1 cellular context compared by ENCODE assay signal in the genomic region with DNA sequence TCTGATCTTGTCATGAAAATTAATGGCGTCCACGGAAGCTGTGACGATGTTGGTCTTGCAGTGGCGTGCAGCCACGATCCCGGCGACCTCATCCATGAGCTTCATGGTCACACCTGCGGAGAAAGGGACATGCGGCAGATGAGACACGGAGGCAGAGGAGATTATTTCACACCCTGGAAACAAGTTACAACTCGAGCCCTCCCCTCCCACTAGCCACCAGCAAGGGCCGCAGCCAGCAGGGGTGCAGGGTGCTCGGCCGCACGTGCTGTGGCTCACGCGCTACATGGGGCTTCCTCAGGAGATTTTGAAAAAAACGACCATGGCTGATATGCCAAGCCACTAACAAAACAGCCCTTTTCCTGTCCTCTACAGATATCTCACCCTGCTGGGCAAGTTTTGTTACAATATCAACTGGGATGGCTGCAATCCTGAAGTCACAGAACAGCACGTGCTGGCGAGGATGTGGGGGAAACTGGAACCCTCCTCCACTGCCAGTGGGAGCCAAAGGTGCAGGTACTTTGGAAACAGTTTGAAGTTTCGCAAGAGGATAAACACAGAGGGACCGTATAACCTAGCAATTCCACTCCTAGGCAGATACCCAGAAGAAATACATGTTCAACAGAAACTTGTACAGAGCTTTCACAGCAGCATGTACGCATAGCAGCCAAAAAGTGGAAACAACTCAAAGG.
TF ChIP-seq lines count a peak whose summit lies in the region.

No MANE protein-coding gene starts in this region.

TF ChIP-seq in HepG2, 621 proteins besides CTCF, POLR2A, EP300 and RAD21:
- TF ChIP-seq ZNF124 (CRISPR knock-in tag; IDR thresholded peaks at IDR 0.05), result 0 out of 2 replicates have a peak, but pooled peaks have one; percentile 35
- no peak for TF ChIP-seq KMT2B (CRISPR knock-in tag; IDR thresholded peaks at IDR 0.05)
- TF ChIP-seq KLF9 (CRISPR knock-in tag; IDR thresholded peaks at IDR 0.05; ENCODE audit: low read depth), result no peak
- no peak for TF ChIP-seq ZNF816 (CRISPR knock-in tag; IDR thresholded peaks at IDR 0.05; ENCODE audit: borderline replicate concordance)
- TF ChIP-seq FOXO1 (CRISPR knock-in tag; IDR thresholded peaks at IDR 0.05), result 0 out of 2 replicates have a peak, but pooled peaks have one; percentile 18
- TF ChIP-seq CEBPG (CRISPR knock-in tag; IDR thresholded peaks at IDR 0.05), result peak; percentile 86
- peak; percentile 30; the same call in 1 of the 2 replicates for TF ChIP-seq HNF4G (IDR thresholded peaks at IDR 0.05; ENCODE audit: borderline replicate concordance, low read depth, low read length)
- no peak for TF ChIP-seq HNF4G (CRISPR knock-in tag; IDR thresholded peaks at IDR 0.05; ENCODE audit: borderline replicate concordance, low read depth)
- TF ChIP-seq FIP1L1 (IDR thresholded peaks at IDR 0.05; ENCODE audit: borderline replicate concordance, insufficient read depth, low read depth, low read length), result no peak
- TF ChIP-seq HNF4A (CRISPR knock-in tag; IDR thresholded peaks at IDR 0.05), result 0 out of 2 replicates have a peak, but pooled peaks have one; percentile 15
- peak; percentile 21; the same call in 1 of the 2 replicates for TF ChIP-seq FOXA3 (CRISPR knock-in tag; IDR thresholded peaks at IDR 0.05)
- TF ChIP-seq BHLHE40 (IDR thresholded peaks at IDR 0.05; ENCODE audit: low read length), result peak; percentile 28; the same call in 1 of the 2 replicates
- no peak for TF ChIP-seq PITX1 (CRISPR knock-in tag; IDR thresholded peaks at IDR 0.05)
- TF ChIP-seq, protein P1, sequence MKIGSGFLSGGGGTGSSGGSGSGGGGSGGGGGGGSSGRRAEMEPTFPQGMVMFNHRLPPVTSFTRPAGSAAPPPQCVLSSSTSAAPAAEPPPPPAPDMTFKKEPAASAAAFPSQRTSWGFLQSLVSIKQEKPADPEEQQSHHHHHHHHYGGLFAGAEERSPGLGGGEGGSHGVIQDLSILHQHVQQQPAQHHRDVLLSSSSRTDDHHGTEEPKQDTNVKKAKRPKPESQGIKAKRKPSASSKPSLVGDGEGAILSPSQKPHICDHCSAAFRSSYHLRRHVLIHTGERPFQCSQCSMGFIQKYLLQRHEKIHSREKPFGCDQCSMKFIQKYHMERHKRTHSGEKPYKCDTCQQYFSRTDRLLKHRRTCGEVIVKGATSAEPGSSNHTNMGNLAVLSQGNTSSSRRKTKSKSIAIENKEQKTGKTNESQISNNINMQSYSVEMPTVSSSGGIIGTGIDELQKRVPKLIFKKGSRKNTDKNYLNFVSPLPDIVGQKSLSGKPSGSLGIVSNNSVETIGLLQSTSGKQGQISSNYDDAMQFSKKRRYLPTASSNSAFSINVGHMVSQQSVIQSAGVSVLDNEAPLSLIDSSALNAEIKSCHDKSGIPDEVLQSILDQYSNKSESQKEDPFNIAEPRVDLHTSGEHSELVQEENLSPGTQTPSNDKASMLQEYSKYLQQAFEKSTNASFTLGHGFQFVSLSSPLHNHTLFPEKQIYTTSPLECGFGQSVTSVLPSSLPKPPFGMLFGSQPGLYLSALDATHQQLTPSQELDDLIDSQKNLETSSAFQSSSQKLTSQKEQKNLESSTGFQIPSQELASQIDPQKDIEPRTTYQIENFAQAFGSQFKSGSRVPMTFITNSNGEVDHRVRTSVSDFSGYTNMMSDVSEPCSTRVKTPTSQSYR (CRISPR knock-in tag; IDR thresholded peaks at IDR 0.05; ENCODE audit: borderline replicate concordance), result 0 out of 2 replicates have a peak, but pooled peaks have one; percentile 38
- no peak for TF ChIP-seq FOXA1 (IDR thresholded peaks at IDR 0.05)
- 0 out of 2 replicates have a peak, but pooled peaks have one; percentile 10 for TF ChIP-seq FOXA1 (CRISPR knock-in tag; IDR thresholded peaks at IDR 0.05)
- no peak for TF ChIP-seq FOXP1 (IDR thresholded peaks at IDR 0.05)
- TF ChIP-seq FOXP1 (CRISPR knock-in tag; IDR thresholded peaks at IDR 0.05), result peak; percentile 42; the same call in 1 of the 2 replicates
- TF ChIP-seq NFIB (CRISPR knock-in tag; IDR thresholded peaks at IDR 0.05; ENCODE audit: borderline replicate concordance), result no peak
- TF ChIP-seq, protein P2, sequence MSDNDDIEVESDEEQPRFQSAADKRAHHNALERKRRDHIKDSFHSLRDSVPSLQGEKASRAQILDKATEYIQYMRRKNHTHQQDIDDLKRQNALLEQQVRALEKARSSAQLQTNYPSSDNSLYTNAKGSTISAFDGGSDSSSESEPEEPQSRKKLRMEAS (IDR thresholded peaks at IDR 0.05), result peak; percentile 61
- TF ChIP-seq, protein P3, sequence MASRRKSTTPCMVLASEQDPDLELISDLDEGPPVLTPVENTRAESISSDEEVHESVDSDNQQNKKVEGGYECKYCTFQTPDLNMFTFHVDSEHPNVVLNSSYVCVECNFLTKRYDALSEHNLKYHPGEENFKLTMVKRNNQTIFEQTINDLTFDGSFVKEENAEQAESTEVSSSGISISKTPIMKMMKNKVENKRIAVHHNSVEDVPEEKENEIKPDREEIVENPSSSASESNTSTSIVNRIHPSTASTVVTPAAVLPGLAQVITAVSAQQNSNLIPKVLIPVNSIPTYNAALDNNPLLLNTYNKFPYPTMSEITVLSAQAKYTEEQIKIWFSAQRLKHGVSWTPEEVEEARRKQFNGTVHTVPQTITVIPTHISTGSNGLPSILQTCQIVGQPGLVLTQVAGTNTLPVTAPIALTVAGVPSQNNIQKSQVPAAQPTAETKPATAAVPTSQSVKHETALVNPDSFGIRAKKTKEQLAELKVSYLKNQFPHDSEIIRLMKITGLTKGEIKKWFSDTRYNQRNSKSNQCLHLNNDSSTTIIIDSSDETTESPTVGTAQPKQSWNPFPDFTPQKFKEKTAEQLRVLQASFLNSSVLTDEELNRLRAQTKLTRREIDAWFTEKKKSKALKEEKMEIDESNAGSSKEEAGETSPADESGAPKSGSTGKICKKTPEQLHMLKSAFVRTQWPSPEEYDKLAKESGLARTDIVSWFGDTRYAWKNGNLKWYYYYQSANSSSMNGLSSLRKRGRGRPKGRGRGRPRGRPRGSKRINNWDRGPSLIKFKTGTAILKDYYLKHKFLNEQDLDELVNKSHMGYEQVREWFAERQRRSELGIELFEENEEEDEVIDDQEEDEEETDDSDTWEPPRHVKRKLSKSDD (CRISPR knock-in tag; IDR thresholded peaks at IDR 0.05; ENCODE audit: low read depth), result 0 out of 2 replicates have a peak, but pooled peaks have one; percentile 41
- TF ChIP-seq CEBPB (IDR thresholded peaks at IDR 0.05; ENCODE audit: borderline replicate concordance, low read depth, low read length), result peak; percentile 88
- TF ChIP-seq, protein P4, sequence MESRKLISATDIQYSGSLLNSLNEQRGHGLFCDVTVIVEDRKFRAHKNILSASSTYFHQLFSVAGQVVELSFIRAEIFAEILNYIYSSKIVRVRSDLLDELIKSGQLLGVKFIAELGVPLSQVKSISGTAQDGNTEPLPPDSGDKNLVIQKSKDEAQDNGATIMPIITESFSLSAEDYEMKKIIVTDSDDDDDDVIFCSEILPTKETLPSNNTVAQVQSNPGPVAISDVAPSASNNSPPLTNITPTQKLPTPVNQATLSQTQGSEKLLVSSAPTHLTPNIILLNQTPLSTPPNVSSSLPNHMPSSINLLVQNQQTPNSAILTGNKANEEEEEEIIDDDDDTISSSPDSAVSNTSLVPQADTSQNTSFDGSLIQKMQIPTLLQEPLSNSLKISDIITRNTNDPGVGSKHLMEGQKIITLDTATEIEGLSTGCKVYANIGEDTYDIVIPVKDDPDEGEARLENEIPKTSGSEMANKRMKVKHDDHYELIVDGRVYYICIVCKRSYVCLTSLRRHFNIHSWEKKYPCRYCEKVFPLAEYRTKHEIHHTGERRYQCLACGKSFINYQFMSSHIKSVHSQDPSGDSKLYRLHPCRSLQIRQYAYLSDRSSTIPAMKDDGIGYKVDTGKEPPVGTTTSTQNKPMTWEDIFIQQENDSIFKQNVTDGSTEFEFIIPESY (CRISPR knock-in tag; IDR thresholded peaks at IDR 0.05), result peak; percentile 71
TF ChIP-seq in HepG2: peak in this region for 14.
